Comparison of ENCODE assay signal across 33 cellular contexts in the genomic region with DNA sequence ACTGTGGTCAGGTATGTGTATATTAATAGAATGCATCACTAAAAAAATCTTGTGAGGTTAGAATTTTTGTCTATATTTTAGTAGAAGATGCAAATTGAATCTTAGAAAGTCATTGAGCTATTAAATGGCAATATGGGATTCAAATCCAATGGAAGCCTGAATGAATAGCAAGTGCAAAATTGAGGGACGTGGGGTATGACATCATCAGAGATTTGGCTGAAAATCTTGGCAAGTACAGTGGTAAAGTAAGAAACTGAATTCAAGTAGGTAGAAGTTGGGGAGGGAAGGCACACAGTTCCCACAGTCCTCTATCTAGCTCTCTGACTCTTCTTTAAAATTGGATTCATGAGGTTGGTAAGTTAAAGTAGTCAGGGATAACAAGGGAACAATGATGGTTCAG.
"Had no signal": no experiment of that assay in that cellular context is flagged by ENCODE, and none has a peak within 500 bp of the region (broad histone marks: within the 10 kb centered on the region; RNA-seq: fewer than 3 reads in every experiment).

No MANE protein-coding gene starts in this region.

- H3K27me3 ChIP-seq: adrenal gland, ascending aorta, body of pancreas, brain microvascular endothelial cell, breast epithelium, cardiac muscle cell had no signal

- H3K4me3 ChIP-seq: adrenal gland, ascending aorta, body of pancreas, breast epithelium, cardiac muscle cell had no signal

- H3K4me1 ChIP-seq: adrenal gland, ascending aorta, body of pancreas, breast epithelium had no signal

- DNase-seq: activated effector memory CD4-positive, alpha-beta T cell treated with anti-CD3 and anti-CD28 coated beads, Interleukin-2, amount 50 U/mL, for 16 hours; activated effector memory CD4-positive, alpha-beta T cell treated with Interleukin-2 at 50 U/mL for 16 hours; activated gamma-delta T cell; activated gamma-delta T cell treated with Interleukin-2 at 50 U/mL for 16 hours; activated naive CD4-positive, alpha-beta T cell; activated naive CD4-positive, alpha-beta T cell treated with anti-CD3 and anti-CD28 coated beads for 36 hours; activated naive CD4-positive, alpha-beta T cell treated with anti-CD3 and anti-CD28 coated beads, Interleukin-2, amount 10 ng/mL, durations not matched to agents 7 days and 5 days; activated naive CD4-positive, alpha-beta T cell treated with Interleukin-2 at 50 U/mL for 16 hours; activated naive CD8-positive, alpha-beta T cell treated with anti-CD3 and anti-CD28 coated beads for 36 hours; activated naive CD8-positive, alpha-beta T cell treated with anti-CD3 and anti-CD28 coated beads, Interleukin-2, amount 10 ng/mL, durations not matched to agents 7 days and 5 days; activated naive CD8-positive, alpha-beta T cell treated with anti-CD3 and anti-CD28 coated beads, Interleukin-2, amount 50 U/mL, for 24 hours; activated T-cell treated with anti-CD3 and anti-CD28 coated beads, Interleukin-2, amount 50 U/mL, for 1 hour; activated T-cell treated with anti-CD3 and anti-CD28 coated beads, Interleukin-2, amount 50 U/mL, for 24 hours; activated T-cell treated with anti-CD3 and anti-CD28 coated beads, Interleukin-2, amount 50 U/mL, for 4 hours; activated T-cell treated with anti-CD3 and anti-CD28 coated beads, Interleukin-2, amount 50 U/mL, for 48 hours; activated T-cell treated with anti-CD3 and anti-CD28 coated beads, Interleukin-2, amount 50 U/mL, for 72 hours; adrenal gland; amniotic stem cell; amygdala; anterior cingulate cortex; aorta; body of pancreas; brain microvascular endothelial cell; caudate nucleus; central memory CD4-positive, alpha-beta T cell; cerebellar nuclear complex had no signal

- H3K27ac ChIP-seq: adrenal gland, ascending aorta, body of pancreas, brain microvascular endothelial cell, breast epithelium, cardiac muscle cell had no signal

- H3K9me3 ChIP-seq: adrenal gland, ascending aorta, body of pancreas, breast epithelium had no signal

- H3K36me3 ChIP-seq: adrenal gland, ascending aorta, brain microvascular endothelial cell, breast epithelium, cardiac muscle cell had no signal

- FAIRE-seq: astrocyte, bronchial epithelial cell had no signal

- ATAC-seq: activated naive CD4-positive, alpha-beta T cell treated with anti-CD3 and anti-CD28 coated beads, Interleukin-2, amount 50 U/mL, for 72 hours; activated naive CD8-positive, alpha-beta T cell treated with anti-CD3 and anti-CD28 coated beads, Interleukin-2, amount 50 U/mL, for 24 hours; activated T-cell treated with anti-CD3 and anti-CD28 coated beads, Interleukin-2, amount 50 U/mL, for 4 hours; activated T-cell treated with anti-CD3 and anti-CD28 coated beads, Interleukin-2, amount 50 U/mL, for 72 hours; activated T-helper 17 cell treated with anti-CD3 and anti-CD28 coated beads, Interleukin-2, amount 50 U/mL, for 72 hours; body of pancreas had no signal
